In the genomic region with DNA sequence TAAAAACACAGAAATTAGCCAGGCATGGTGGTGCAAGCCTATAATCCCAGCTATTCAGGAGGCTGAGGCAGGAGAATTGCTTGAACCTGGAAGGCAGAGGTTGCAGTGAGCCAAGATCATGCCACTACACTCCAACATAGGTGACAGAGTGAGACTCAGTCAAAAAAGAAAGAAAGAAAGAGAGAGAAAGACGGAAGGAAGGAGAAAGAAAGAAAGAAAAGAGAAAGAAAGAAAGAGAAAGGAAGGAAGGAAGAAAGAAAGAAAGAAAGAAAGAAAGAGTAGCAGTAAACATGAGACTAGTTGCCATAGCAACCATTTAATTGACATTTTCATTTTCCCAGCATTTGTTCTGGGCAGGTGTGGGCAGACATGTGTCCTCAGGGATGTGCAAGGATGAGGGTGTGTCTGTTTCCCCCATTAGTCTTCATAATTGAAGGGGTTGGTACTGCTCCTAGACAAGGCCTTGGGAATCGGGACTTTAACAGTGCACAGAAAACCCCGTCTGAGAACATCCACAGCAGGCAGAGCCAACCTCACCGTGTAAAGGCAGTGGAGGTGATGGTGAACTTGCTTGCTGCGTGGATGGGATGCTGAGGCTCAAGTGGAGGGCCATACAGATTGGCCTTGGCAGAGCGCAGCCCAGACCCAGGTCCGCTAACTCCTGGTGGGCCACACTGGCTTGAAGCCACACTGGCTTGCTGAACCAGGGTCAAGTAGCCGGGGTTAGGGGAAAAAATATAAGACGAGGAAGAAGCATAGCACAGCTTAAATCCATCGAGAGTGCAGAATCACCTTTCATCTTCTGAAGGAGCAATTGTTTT, we compare ENCODE assay signal across 18 cellular contexts. TPM values are rescaled to one million over a fixed set of nuclear protein-coding genes. Genes with fewer than 3 reads are reported as not detected.
A peak's percentile ranks its signal among the peaks of the same experiment; 100 is the strongest.
DNase-seq lines count a peak whose midpoint lies in the region; ATAC-seq lines count a peak whose summit lies in the region.
"Had no signal": no experiment of that assay in that cellular context is flagged by ENCODE, and none has a peak within 500 bp of the region (broad histone marks: within the 10 kb centered on the region; RNA-seq: fewer than 3 reads in every experiment).

No MANE protein-coding gene starts in this region.

- H3K9me3 Mint-ChIP-seq in activated CD4-positive, alpha-beta T cell treated with anti-CD3 and anti-CD28 coated beads, Interleukin-2, amount 10 ng/mL, durations not matched to agents 24 days and 14 days, result no peaks in the 10 kb centered on the region
- H3K9me3 Mint-ChIP-seq: activated naive CD4-positive, alpha-beta T cell treated with anti-CD3 and anti-CD28 coated beads, Interleukin-2, amount 50 U/mL, for 72 hours; naive thymus-derived CD8-positive, alpha-beta T cell had no signal

- DNase-seq in activated CD4-positive, alpha-beta T cell treated with anti-CD3 and anti-CD28 coated beads, Interleukin-2, amount 10 ng/mL, durations not matched to agents 24 days and 14 days, result no peak
- no peak for DNase-seq in activated CD4-positive, alpha-beta T cell treated with anti-CD3 and anti-CD28 coated beads, Interleukin-2, amount 50 U/mL, for 1 hour
- DNase-seq in T-helper 17 cell (no peak), inferior parietal cortex (ENCODE audit: extremely low spot score) (peak; percentile 12), COLO668 (lab: John Stamatoyannopoulos, UW; ENCODE audit: unreplicated experiment) (no peak), T-helper 9 cell (no peak)
- DNase-seq: left colon; naive thymus-derived CD8-positive, alpha-beta T cell; NCI-H1436 treated with DMSO at 0.1 percent for 48 hours; NCI-H510A; psoas muscle; stimulated activated CD4-positive, alpha-beta T cell treated with anti-CD3 and anti-CD28 coated beads, Interleukin-4, amount 100 ng/mL, for 1 hour; upper lobe of right lung had no signal

- H3K9me3 ChIP-seq in T-helper 17 cell (ENCODE audit: control insufficient read depth, low read length, poor library complexity, severe bottlenecking), result no peaks in the 10 kb centered on the region
- H3K9me3 ChIP-seq: A549, HAP-1, psoas muscle, upper lobe of right lung had no signal

- intact Hi-C loops in activated CD4-positive, alpha-beta T cell treated with anti-CD3 and anti-CD28 coated beads, Interleukin-2, amount 10 ng/mL, durations not matched to agents 24 days and 14 days (cut with micrococcal nuclease), result no loop called here

- H3K27me3 Mint-ChIP-seq in activated CD4-positive, alpha-beta T cell treated with anti-CD3 and anti-CD28 coated beads, Interleukin-2, amount 10 ng/mL, durations not matched to agents 24 days and 14 days, result peaks cover 4% of the 10 kb centered on the region
- H3K27me3 Mint-ChIP-seq in T-helper 17 cell, result peaks cover 19% of the 10 kb centered on the region

- H3K4me1 Mint-ChIP-seq in activated CD4-positive, alpha-beta T cell treated with anti-CD3 and anti-CD28 coated beads, Interleukin-2, amount 10 ng/mL, durations not matched to agents 24 days and 14 days, result no peaks in the 10 kb centered on the region
- peaks cover 3% of the 10 kb centered on the region for H3K4me1 Mint-ChIP-seq in T-helper 17 cell
- H3K4me1 Mint-ChIP-seq: naive thymus-derived CD8-positive, alpha-beta T cell had no signal

- H3K36me3 Mint-ChIP-seq in activated CD4-positive, alpha-beta T cell treated with anti-CD3 and anti-CD28 coated beads, Interleukin-2, amount 10 ng/mL, durations not matched to agents 24 days and 14 days (ENCODE audit: low read depth), result no peaks in the 10 kb centered on the region
- H3K36me3 Mint-ChIP-seq in T-helper 17 cell (ENCODE audit: low read depth), result no peaks in the 10 kb centered on the region
- H3K36me3 Mint-ChIP-seq: activated naive CD4-positive, alpha-beta T cell treated with anti-CD3 and anti-CD28 coated beads, Interleukin-2, amount 50 U/mL, for 72 hours; naive thymus-derived CD8-positive, alpha-beta T cell had no signal

- H3K27ac Mint-ChIP-seq in activated CD4-positive, alpha-beta T cell treated with anti-CD3 and anti-CD28 coated beads, Interleukin-2, amount 10 ng/mL, durations not matched to agents 24 days and 14 days, result peak overlapping the region; percentile 55
- peak overlapping the region; percentile 82 for H3K27ac Mint-ChIP-seq in T-helper 17 cell

- H3K4me3 Mint-ChIP-seq in activated CD4-positive, alpha-beta T cell treated with anti-CD3 and anti-CD28 coated beads, Interleukin-2, amount 10 ng/mL, durations not matched to agents 24 days and 14 days, result no peak overlapping the region
- H3K4me3 Mint-ChIP-seq in T-helper 17 cell, result no peak overlapping the region
- H3K4me3 Mint-ChIP-seq: naive thymus-derived CD8-positive, alpha-beta T cell had no signal

- ATAC-seq in T-helper 17 cell (no peak), GM21447 (IDR thresholded peaks at IDR 0.05; ENCODE audit: unreplicated experiment) (no peak), HG03442 (IDR thresholded peaks at IDR 0.05; ENCODE audit: unreplicated experiment) (no peak)
- ATAC-seq: activated naive CD4-positive, alpha-beta T cell treated with anti-CD3 and anti-CD28 coated beads, Interleukin-2, amount 50 U/mL, for 72 hours; left colon; naive thymus-derived CD8-positive, alpha-beta T cell; psoas muscle; upper lobe of right lung had no signal

RNA-seq across cellular contexts. Expression of gene KIFC3, which starts 35.2 kb away (rescaled TPM):
- 0.58 and 1.7 TPM in 2 replicates for total RNA-seq in activated CD4-positive, alpha-beta T cell treated with anti-CD3 and anti-CD28 coated beads, Interleukin-2, amount 10 ng/mL, durations not matched to agents 24 days and 14 days
- total RNA-seq in T-helper 17 cell, result 10 to 100 TPM in 1 of 2 donors, under 1 TPM in 1; 0.70 to 15.2 TPM
